ENCODE assay signal across 35 cellular contexts in the genomic region with DNA sequence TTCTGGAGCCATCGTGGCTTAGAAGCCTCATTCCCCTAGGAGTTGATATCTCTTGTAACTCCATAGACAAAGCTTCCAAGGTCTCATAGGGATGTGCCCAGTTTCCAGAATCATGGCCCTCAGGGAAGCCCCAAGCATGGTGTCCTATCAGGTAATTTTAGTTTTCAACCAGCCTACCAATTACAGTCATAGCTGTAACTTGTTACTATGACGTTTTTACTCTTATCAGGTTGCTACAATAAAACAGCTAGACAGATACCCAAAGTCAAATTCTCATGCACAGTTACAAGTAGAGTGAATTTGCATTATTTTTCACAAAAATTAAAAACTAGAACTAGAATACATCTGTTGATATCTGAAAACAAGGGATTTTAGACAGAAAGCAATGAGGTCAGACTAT. TPM values are rescaled to one million over a fixed set of nuclear protein-coding genes. Genes with fewer than 3 reads are reported as not detected.
"Had no signal": no experiment of that assay in that cellular context is flagged by ENCODE, and none has a peak within 500 bp of the region (broad histone marks: within the 10 kb centered on the region; RNA-seq: fewer than 3 reads in every experiment).

No MANE protein-coding gene starts in this region.

- H3K4me3 ChIP-seq: adrenal gland, ascending aorta, cardiac muscle cell had no signal

- FAIRE-seq: bronchial epithelial cell, TTC549 had no signal

- H3K36me3 ChIP-seq: adrenal gland, ascending aorta, cardiac muscle cell had no signal

- H3K27me3 ChIP-seq: adrenal gland, ascending aorta, cardiac muscle cell had no signal

- ATAC-seq: activated CD8-positive, alpha-beta T cell treated with anti-CD3 and anti-CD28 coated beads for 36 hours; activated naive CD4-positive, alpha-beta T cell treated with anti-CD3 and anti-CD28 coated beads, Interleukin-2, amount 50 U/mL, for 72 hours; activated T-cell treated with anti-CD3 and anti-CD28 coated beads, Interleukin-2, amount 50 U/mL, for 4 hours; activated T-cell treated with anti-CD3 and anti-CD28 coated beads, Interleukin-2, amount 50 U/mL, for 72 hours; activated T-helper 17 cell treated with anti-CD3 and anti-CD28 coated beads, Interleukin-2, amount 50 U/mL, for 72 hours; T-helper 17 cell had no signal

- H3K4me1 ChIP-seq: adrenal gland, ascending aorta had no signal

- H3K27ac ChIP-seq: adrenal gland, ascending aorta, cardiac muscle cell, VCaP had no signal

- DNase-seq: activated B cell treated with CpG ODN at 0.5 μM for 24 hours; activated CD4-positive, alpha-beta memory T cell treated with anti-CD3 and anti-CD28 coated beads for 36 hours; activated CD4-positive, alpha-beta T cell treated with anti-CD3 and anti-CD28 coated beads for 4 hours; activated CD4-positive, alpha-beta T cell treated with anti-CD3 and anti-CD28 coated beads, Interleukin-2, amount 10 ng/mL, durations not matched to agents 24 days and 14 days; activated CD4-positive, alpha-beta T cell treated with anti-CD3 and anti-CD28 coated beads, Interleukin-2, amount 50 U/mL, for 1 hour; activated CD4-positive, alpha-beta T cell treated with anti-CD3 and anti-CD28 coated beads, Interleukin-2, amount 50 U/mL, for 4 hours; activated CD4-positive, CD25-positive, alpha-beta regulatory T cell treated with anti-CD3 and anti-CD28 coated beads, Interleukin-2, amount 50 U/mL, for 72 hours; activated CD8-positive, alpha-beta memory T cell treated with anti-CD3 and anti-CD28 coated beads, Interleukin-2, amount 50 U/mL, for 4 hours; activated CD8-positive, alpha-beta T cell treated with anti-CD3 and anti-CD28 coated beads for 36 hours; activated effector memory CD4-positive, alpha-beta T cell treated with anti-CD3 and anti-CD28 coated beads, Interleukin-2, amount 50 U/mL, for 16 hours; activated gamma-delta T cell treated with Interleukin-2 at 50 U/mL for 16 hours; activated naive CD4-positive, alpha-beta T cell; activated naive CD4-positive, alpha-beta T cell treated with anti-CD3 and anti-CD28 coated beads for 36 hours; activated naive CD4-positive, alpha-beta T cell treated with anti-CD3 and anti-CD28 coated beads, Interleukin-2, amount 50 U/mL, for 16 hours; activated naive CD8-positive, alpha-beta T cell treated with anti-CD3 and anti-CD28 coated beads for 36 hours; activated T-cell treated with anti-CD3 and anti-CD28 coated beads for 4 hours; activated T-cell treated with anti-CD3 and anti-CD28 coated beads, Interleukin-2, amount 50 U/mL, for 1 hour; activated T-cell treated with anti-CD3 and anti-CD28 coated beads, Interleukin-2, amount 50 U/mL, for 4 hours; activated T-cell treated with anti-CD3 and anti-CD28 coated beads, Interleukin-2, amount 50 U/mL, for 72 hours; adrenal gland; amniotic stem cell; caudate nucleus; cerebellar nuclear complex; T-helper 17 cell; T-helper 9 cell had no signal

- H3K9me3 ChIP-seq: adrenal gland, ascending aorta had no signal

RNA-seq across cellular contexts. Expression of gene LYPD6, which starts 8.9 kb away (rescaled TPM):
- total RNA-seq: activated B cell treated with CpG ODN at 0.5 μM for 24 hours; activated CD4-positive, alpha-beta memory T cell treated with anti-CD3 and anti-CD28 coated beads for 36 hours; activated CD4-positive, alpha-beta T cell treated with anti-CD3 and anti-CD28 coated beads, Interleukin-2, amount 10 ng/mL, durations not matched to agents 24 days and 14 days; activated CD8-positive, alpha-beta memory T cell treated with anti-CD3 and anti-CD28 coated beads for 36 hours; activated CD8-positive, alpha-beta T cell treated with anti-CD3 and anti-CD28 coated beads for 36 hours; activated naive CD4-positive, alpha-beta T cell treated with anti-CD3 and anti-CD28 coated beads for 36 hours; activated naive CD4-positive, alpha-beta T cell treated with anti-CD3 and anti-CD28 coated beads, Interleukin-2, amount 50 U/mL, for 72 hours; activated naive CD8-positive, alpha-beta T cell treated with anti-CD3 and anti-CD28 coated beads for 36 hours; activated T-cell treated with anti-CD3 and anti-CD28 coated beads, Interleukin-2, amount 50 U/mL, for 4 hours; activated T-cell treated with anti-CD3 and anti-CD28 coated beads, Interleukin-2, amount 50 U/mL, for 72 hours; activated T-helper 1 cell treated with anti-CD3 and anti-CD28 coated beads, Interleukin-12 subunit alpha, Interleukin-12 subunit beta, Interleukin-2, Interleukin-4 antibody, amounts not matched to agents 30 ng/mL and 10 ng/mL and 1 ng/mL, durations not matched to agents 14 hours and 24 hours and 36 hours; activated T-helper 17 cell treated with anti-CD3 and anti-CD28 coated beads, Interleukin-2, amount 50 U/mL, for 72 hours; T-helper 1 cell treated with Interleukin-12 subunit alpha and Interleukin-12 subunit beta and Interleukin-4 antibody, amounts not matched to agents 30 ng/mL and 1 ng/mL, for 36 hours; T-helper 17 cell had no signal
